ENCODE assay signal across 8 cellular contexts in genomic region chr10:112183329-112184051, GRCh38. TPM values are rescaled to one million over a fixed set of nuclear protein-coding genes. Genes with fewer than 3 reads are reported as not detected.
DNase-seq lines count a peak whose midpoint lies in the region; ATAC-seq and TF ChIP-seq lines count a peak whose summit lies in the region.

GPAM (minus strand) TSS chr10:112183765; CDS start chr10:112181784, 1,981 bp downstream.

- H3K23ac ChIP-seq in neuronal stem cell (ENCODE audit: low read depth, low read length, poor library complexity), result peak within 1 kb of the TSS; percentile 95

- H2BK5ac ChIP-seq in neuronal stem cell (ENCODE audit: low read length), result peak within 1 kb of the TSS; percentile 29

- H2BK15ac ChIP-seq in neuronal stem cell (ENCODE audit: low read length), result no peak within 1 kb of the TSS

- peak; percentile 88 for DNase-seq in EL
- DNase-seq in GM23338 (ENCODE audit: low spot score), result peak; percentile 93
- DNase-seq in LNCaP clone FGC (ENCODE audit: low read depth), result peak; percentile 57
- DNase-seq in SHP77 (lab: John Stamatoyannopoulos, UW), result peak; percentile 84 to 89
- peak; percentile 98 for DNase-seq in activated gamma-delta T cell treated with anti-CD3 and anti-CD28 coated beads, Interleukin-2, amount 50 U/mL, for 16 hours (ENCODE audit: low read depth)
- peak; percentile 86 for DNase-seq in foreskin melanocyte
- peak; percentile 94 for DNase-seq in neuronal stem cell (ENCODE audit: low spot score)

- no peaks in the 10 kb centered on the region for H3K9me2 ChIP-seq in GM23338 (ENCODE audit: insufficient read depth)

- peaks cover 13% of the 10 kb centered on the region; the same call in 2 of the 3 replicates for H3K9me3 Mint-ChIP-seq in GM23338

- peak within 1 kb of the TSS; percentile 48; the same call in 1 of the 2 replicates for H3K27ac ChIP-seq in GM23338 (ENCODE audit: low read depth)
- H3K27ac ChIP-seq in neuronal stem cell (replicated peaks; ENCODE audit: low read length), result no peak within 1 kb of the TSS
- peak within 1 kb of the TSS; percentile 86 for H3K27ac ChIP-seq in subcutaneous abdominal adipose tissue (ENCODE audit: low read depth, low read length)

- H3K36me3 ChIP-seq in GM23338 (ENCODE audit: insufficient read depth) (peaks cover 8% of the 10 kb centered on the region; the same call in 1 of the 2 replicates), neuronal stem cell (replicated peaks in 1 of 2; ENCODE audit: control insufficient read depth in 2 of 2, insufficient read depth in 2 of 2, low read length in 2 of 2) (peaks cover 2 to 21% of the 10 kb centered on the region in 2 donors), subcutaneous abdominal adipose tissue (ENCODE audit: control insufficient read depth in 5 of 5, insufficient read depth in 5 of 5, low read length in 5 of 5) (peaks cover 12 to 27% (median 20%) of the 10 kb centered on the region in 5 donors)

- H2AK5ac ChIP-seq in neuronal stem cell (ENCODE audit: low read depth, low read length), result no peak within 1 kb of the TSS

- no peaks in the 10 kb centered on the region; the same call in 1 of the 2 replicates for H3K79me2 ChIP-seq in GM23338 (replicated peaks; ENCODE audit: insufficient read depth)

- no CpG with 5 or more reads among the region's 46 CpGs for WGBS in neuronal stem cell (ENCODE audit: extremely low coverage in 2 of 2, insufficient read length in 2 of 2, insufficient replicate concordance in 1 of 2), 2 donors

- H3K9me3 ChIP-seq in neuronal stem cell (replicated peaks in 1 of 2; ENCODE audit: control insufficient read depth in 2 of 2, insufficient read depth in 1 of 2, low read depth in 1 of 2, low read length in 2 of 2) (peaks cover 0 to 14% of the 10 kb centered on the region in 2 donors), subcutaneous abdominal adipose tissue (ENCODE audit: control insufficient read depth in 5 of 5, low read length in 5 of 5) (no peaks in the 10 kb centered on the region)

- H3K79me1 ChIP-seq in neuronal stem cell (ENCODE audit: low read depth, low read length), result peaks cover 2% of the 10 kb centered on the region

- peaks cover 20% of the 10 kb centered on the region for H3K36me3 Mint-ChIP-seq in GM23338 (ENCODE audit: low read depth)

- peak within 1 kb of the TSS; percentile 93 for H3K27ac Mint-ChIP-seq in GM23338

- no peak within 1 kb of the TSS for H3K14ac ChIP-seq in neuronal stem cell (ENCODE audit: low read length)

- no peak within 1 kb of the TSS for H4K91ac ChIP-seq in neuronal stem cell (ENCODE audit: low read depth, low read length, poor library complexity)

- H3K27me3 ChIP-seq in GM23338 (ENCODE audit: insufficient read depth) (no peaks in the 10 kb centered on the region), neuronal stem cell (ENCODE audit: control insufficient read depth in 3 of 3, insufficient read depth in 3 of 3, low read depth in 1 of 3, low read length in 3 of 3) (no peaks in the 10 kb centered on the region), subcutaneous abdominal adipose tissue (ENCODE audit: control insufficient read depth in 5 of 5, insufficient read depth in 4 of 5, low read length in 5 of 5) (no peaks in the 10 kb centered on the region)

- peaks cover 17% of the 10 kb centered on the region; the same call in 2 of the 3 replicates for H3K4me1 Mint-ChIP-seq in GM23338

- ATAC-seq in GM23338, result peak; percentile 96

- H3K4me3 ChIP-seq in GM23338, result peak within 1 kb of the TSS; percentile 76
- peak within 1 kb of the TSS; percentile 97 for H3K4me3 ChIP-seq in LNCaP clone FGC (ENCODE audit: low read depth, low read length)
- H3K4me3 ChIP-seq in neuronal stem cell (ENCODE audit: low read length in 2 of 2), result peak within 1 kb of the TSS; percentile 57 to 93
- H3K4me3 ChIP-seq in subcutaneous abdominal adipose tissue (ENCODE audit: low read depth in 1 of 5, low read length in 5 of 5), result peak within 1 kb of the TSS; percentile 90 to 98 (median 93)

- peak within 1 kb of the TSS; percentile 89 for H3K18ac ChIP-seq in neuronal stem cell (ENCODE audit: low read length)

- no peak within 1 kb of the TSS for H3K4ac ChIP-seq in neuronal stem cell (ENCODE audit: low read length)

- TF ChIP-seq CTCF in GM23338 (conservative IDR thresholded peaks at IDR 0.05; ENCODE audit: low read depth in 2 of 2), result no peak
- no peak for TF ChIP-seq CTCF in LNCaP clone FGC (IDR thresholded peaks at IDR 0.05; ENCODE audit: control insufficient read depth, extremely low read depth, insufficient read depth)

- H2BK120ac ChIP-seq in neuronal stem cell (ENCODE audit: low read depth, low read length), result no peak within 1 kb of the TSS

- peak within 1 kb of the TSS; percentile 84 for H3K4me3 Mint-ChIP-seq in GM23338

- H3K4me2 ChIP-seq in GM23338 (peak within 1 kb of the TSS; percentile 89), neuronal stem cell (ENCODE audit: insufficient read depth, low read length, poor library complexity, severe bottlenecking) (peak within 1 kb of the TSS; percentile 89)

- H2BK12ac ChIP-seq in neuronal stem cell (ENCODE audit: low read length), result no peak within 1 kb of the TSS

- H3K9ac ChIP-seq in neuronal stem cell (ENCODE audit: low read depth, low read length, poor library complexity) (peak within 1 kb of the TSS; percentile 96), subcutaneous abdominal adipose tissue (ENCODE audit: low read length in 5 of 5) (peak within 1 kb of the TSS; percentile 85 to 89 (median 86))

- no peaks in the 10 kb centered on the region for H4K20me1 ChIP-seq in GM23338 (replicated peaks; ENCODE audit: insufficient read depth)

- H4K8ac ChIP-seq in neuronal stem cell (ENCODE audit: low read depth, low read length), result no peak within 1 kb of the TSS

- H3F3A ChIP-seq in GM23338 (replicated peaks; ENCODE audit: low read depth), result no peaks in the 10 kb centered on the region

- H3K27me3 Mint-ChIP-seq in GM23338 (ENCODE audit: insufficient read depth, low read depth, poor library complexity), result peaks cover 7% of the 10 kb centered on the region

- H2AFZ ChIP-seq in GM23338, result peak within 1 kb of the TSS; percentile 92
- peak within 1 kb of the TSS; percentile 77 for H2AFZ ChIP-seq in neuronal stem cell (ENCODE audit: low read length)

- H3K4me1 ChIP-seq in GM23338 (ENCODE audit: insufficient read depth), result peaks cover 18% of the 10 kb centered on the region; the same call in 1 of the 2 replicates
- peaks cover 3% of the 10 kb centered on the region in 2 donors for H3K4me1 ChIP-seq in neuronal stem cell (ENCODE audit: control insufficient read depth in 2 of 2, insufficient read depth in 1 of 2, low read depth in 1 of 2, low read length in 2 of 2)
- peaks cover 10 to 71% (median 25%) of the 10 kb centered on the region in 5 donors for H3K4me1 ChIP-seq in subcutaneous abdominal adipose tissue (ENCODE audit: control insufficient read depth in 5 of 5, insufficient read depth in 5 of 5, low read length in 5 of 5)

TF ChIP-seq in GM23338, 12 proteins besides CTCF, POLR2A, EP300 and RAD21 (continues in another document):
- TF ChIP-seq CREB1 (CRISPR knock-in tag; IDR thresholded peaks at IDR 0.05; ENCODE audit: low read depth) (peak; percentile 100), NANOG (IDR thresholded peaks at IDR 0.05; ENCODE audit: borderline replicate concordance) (no peak)

RNA-seq across cellular contexts. Expression of gene GPAM, which starts in this region (rescaled TPM):
- 16.6 and 18.1 TPM in 2 replicates for total RNA-seq in GM23338 (2014; rRNA removed; shearing (Covaris generic))
- polyA plus RNA-seq in GM23338 (2016; fragmentation: Nextera tagmentation; extraction: Ambion mirVana), result 4.6 and 5.5 TPM in 2 replicates
- polyA plus RNA-seq in neuronal stem cell (2013, experiment 1 of 2), result 5.9 TPM
- 6.1 TPM for polyA plus RNA-seq in neuronal stem cell (2013, experiment 2 of 2)
